8 cellular contexts compared by ENCODE assay signal in genomic region chr7:23013715-23014649, GRCh38. TPM values are rescaled to one million over a fixed set of nuclear protein-coding genes. Genes with fewer than 3 reads are reported as not detected.
DNase-seq lines count a peak whose midpoint lies in the region; ATAC-seq, FAIRE-seq and TF ChIP-seq lines count a peak whose summit lies in the region.

TSS of gene HYCC1 (minus strand) at chr7:23014130. CDS start at chr7:22991111, 23,019 bp downstream.

- peaks cover 37% of the 10 kb centered on the region for H4K20me1 ChIP-seq in astrocyte (ENCODE audit: insufficient read depth, low read length)

- H3K27ac Mint-ChIP-seq in astrocyte (ENCODE audit: unreplicated experiment), result peak within 1 kb of the TSS; percentile 75

- peak within 1 kb of the TSS; percentile 97 for H3K4me3 Mint-ChIP-seq in astrocyte (ENCODE audit: unreplicated experiment)

- H3K27me3 ChIP-seq in astrocyte (ENCODE audit: insufficient read depth, low read length), result no peaks in the 10 kb centered on the region

- H3K4me3 ChIP-seq in astrocyte (ENCODE audit: insufficient read depth, low read depth, low read length), result peak within 1 kb of the TSS; percentile 83

- H3K27me3 Mint-ChIP-seq in astrocyte (ENCODE audit: low read depth, unreplicated experiment), result no peaks in the 10 kb centered on the region

- peak; percentile 99 for TF ChIP-seq POLR2A in GM18505 (IDR thresholded peaks at IDR 0.05; ENCODE audit: borderline replicate concordance, extremely low read depth, insufficient read depth, insufficient read length)

- peak; percentile 63 for TF ChIP-seq CTCF in astrocyte (IDR thresholded peaks at IDR 0.05; ENCODE audit: insufficient read depth, low read depth, low read length)

- peak within 1 kb of the TSS; percentile 70 for H2AFZ ChIP-seq in astrocyte (ENCODE audit: low read depth, low read length)

- H3K36me3 ChIP-seq in astrocyte (ENCODE audit: insufficient read depth, low read length), result no peaks in the 10 kb centered on the region

- H3K4me2 ChIP-seq in astrocyte (ENCODE audit: low read length), result peak within 1 kb of the TSS; percentile 91

- H3K4me1 ChIP-seq in astrocyte (ENCODE audit: insufficient read depth, low read length), result no peaks in the 10 kb centered on the region

- peaks cover 49% of the 10 kb centered on the region for H3K79me2 ChIP-seq in astrocyte (ENCODE audit: insufficient read depth, low read length)

- H3K27ac ChIP-seq in astrocyte (ENCODE audit: low read depth, low read length), result peak within 1 kb of the TSS; percentile 79

- no peak for FAIRE-seq in astrocyte (lab: Jason Lieb, UNC)

- no peaks in the 10 kb centered on the region for H3K36me3 Mint-ChIP-seq in astrocyte (ENCODE audit: low read depth, unreplicated experiment)

- DNase-seq in NCI-H1930 (lab: John Stamatoyannopoulos, UW) (peak; percentile 97), T-helper 22 cell (ENCODE audit: low read depth) (peak; percentile 97), astrocyte (ENCODE audit: low read depth) (peak; percentile 93), hepatic stellate cell (ENCODE audit: low spot score) (peak; percentile 95), renal cortical epithelial cell (ENCODE audit: low read depth) (peak; percentile 95), RKO (ENCODE audit: low spot score) (no peak)

- H3K9me3 ChIP-seq in astrocyte (ENCODE audit: insufficient read depth, low read depth, low read length), result no peaks in the 10 kb centered on the region

- ATAC-seq in GM18505 (IDR thresholded peaks at IDR 0.05; ENCODE audit: unreplicated experiment) (peak; percentile 94), HG02973 (IDR thresholded peaks at IDR 0.05; ENCODE audit: unreplicated experiment) (peak; percentile 95)

- H3K9me3 Mint-ChIP-seq in astrocyte (ENCODE audit: unreplicated experiment), result no peaks in the 10 kb centered on the region

- peaks cover 4% of the 10 kb centered on the region for H3K4me1 Mint-ChIP-seq in astrocyte (ENCODE audit: low read depth, unreplicated experiment)

- peak within 1 kb of the TSS; percentile 91 for H3K9ac ChIP-seq in astrocyte (ENCODE audit: low read length)

RNA-seq across cellular contexts. Expression of gene HYCC1, which starts in this region (rescaled TPM):
- 78.5 and 79.8 TPM in 2 replicates for total RNA-seq in astrocyte
- 41.3 and 49.0 TPM in 2 replicates for total RNA-seq in renal cortical epithelial cell
